In genomic region chr2:12548906-12549305, GRCh38 we compare ENCODE assay signal across 24 cellular contexts.
"Had no signal": no experiment of that assay in that cellular context is flagged by ENCODE, and none has a peak within 500 bp of the region (broad histone marks: within the 10 kb centered on the region; RNA-seq: fewer than 3 reads in every experiment).

No MANE protein-coding gene starts in this region.

- H3K4me3 ChIP-seq: K562 had no signal

- DNase-seq: activated B cell treated with CpG ODN at 0.5 μM for 24 hours; activated CD4-positive, alpha-beta memory T cell treated with anti-CD3 and anti-CD28 coated beads for 36 hours; activated CD4-positive, alpha-beta T cell treated with anti-CD3 and anti-CD28 coated beads, Interleukin-2, amount 10 ng/mL, durations not matched to agents 7 days and 5 days; activated CD8-positive, alpha-beta memory T cell treated with anti-CD3 and anti-CD28 coated beads for 24 hours; activated gamma-delta T cell; activated naive CD4-positive, alpha-beta T cell treated with anti-CD3 and anti-CD28 coated beads for 36 hours; activated T-cell treated with anti-CD3 and anti-CD28 coated beads for 4 hours; activated T-cell treated with anti-CD3 and anti-CD28 coated beads, Interleukin-2, amount 50 U/mL, for 48 hours; amygdala; Karpas-422; MM.1S; NCI-H1105; NCI-H1436; NCI-H187; NCI-H2081; NCI-H510A treated with DMSO at 0.1 percent for 48 hours; NCI-H69; NK-92 treated with Interleukin-12 subunit alpha and Interleukin-12 subunit beta, amount 100 ng/mL, for 24 hours; SHP77; T-cell; T-helper 2 cell; T1000 had no signal

- ATAC-seq: activated T-helper 17 cell treated with anti-CD3 and anti-CD28 coated beads, Interleukin-2, amount 50 U/mL, for 72 hours; K562; T-cell had no signal
